ENCODE assay signal across 14 cellular contexts in the genomic region with DNA sequence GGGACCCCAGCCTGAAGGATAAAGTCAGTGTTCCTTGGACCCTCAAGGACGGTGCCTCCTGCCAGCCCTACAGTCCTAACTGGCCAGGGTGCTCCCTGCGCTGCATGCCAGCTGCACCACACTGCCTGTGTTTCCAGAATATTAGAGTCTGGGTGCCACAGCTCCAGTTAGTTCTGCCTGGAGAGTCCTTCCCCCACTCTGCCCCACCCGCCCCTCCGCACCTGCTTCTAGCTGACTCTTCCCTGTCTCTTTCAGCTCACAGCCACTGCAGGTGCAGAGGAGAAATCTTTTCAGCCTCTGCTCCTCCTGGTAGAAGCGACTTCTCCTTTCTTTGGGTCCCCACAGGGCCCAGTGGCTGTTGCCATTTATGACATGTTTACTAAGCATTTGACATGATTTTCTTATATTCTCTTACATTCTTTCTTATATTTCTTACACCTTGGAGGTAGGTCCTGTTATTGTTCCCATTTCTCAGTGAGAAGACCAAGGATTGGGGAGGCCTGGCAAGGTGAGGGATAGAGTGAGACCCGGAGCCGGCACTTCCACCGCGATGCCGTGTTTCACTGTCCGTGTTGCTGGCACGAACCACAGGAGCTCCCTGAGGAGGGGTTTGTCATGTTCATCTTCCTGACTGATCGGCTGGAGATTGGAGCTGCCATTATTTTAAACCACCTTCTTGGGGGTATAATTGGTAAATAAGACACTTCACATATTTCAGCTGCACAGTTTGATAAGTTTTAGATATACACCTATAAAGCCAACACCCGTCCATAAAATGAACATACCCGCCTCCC. TPM values are rescaled to one million over a fixed set of nuclear protein-coding genes. Genes with fewer than 3 reads are reported as not detected.
DNase-seq lines count a peak whose midpoint lies in the region; ATAC-seq and TF ChIP-seq lines count a peak whose summit lies in the region.
"Had no signal": no experiment of that assay in that cellular context is flagged by ENCODE, and none has a peak within 500 bp of the region (broad histone marks: within the 10 kb centered on the region; RNA-seq: fewer than 3 reads in every experiment).

No MANE protein-coding gene starts in this region.

- TF ChIP-seq CTCF in Peyer's patch (IDR thresholded peaks at IDR 0.05) (no peak), osteocyte (IDR thresholded peaks at IDR 0.05) (no peak)

- H3K36me3 Mint-ChIP-seq in osteocyte (ENCODE audit: unreplicated experiment), result peaks cover 29% of the 10 kb centered on the region

- H3K4me1 Mint-ChIP-seq in osteocyte (ENCODE audit: unreplicated experiment), result peaks cover 93% of the 10 kb centered on the region

- H3K9me3 ChIP-seq in Peyer's patch, result no peaks in the 10 kb centered on the region
- H3K9me3 ChIP-seq: right lobe of liver had no signal

- no peak overlapping the region for H3K4me3 Mint-ChIP-seq in osteocyte (ENCODE audit: unreplicated experiment)
- H3K4me3 Mint-ChIP-seq: activated CD4-positive, alpha-beta T cell treated with anti-CD3 and anti-CD28 coated beads, Interleukin-2, amount 10 ng/mL, durations not matched to agents 24 days and 14 days; activated naive CD8-positive, alpha-beta T cell treated with anti-CD3 and anti-CD28 coated beads, Interleukin-2, amount 10 ng/mL, durations not matched to agents 7 days and 5 days had no signal

- TF ChIP-seq POLR2A in Peyer's patch (IDR thresholded peaks at IDR 0.05), result no peak

- peak; percentile 25 to 71 (median 61) for DNase-seq in NCI-H1417 (lab: John Stamatoyannopoulos, UW)
- DNase-seq in NCI-H1417 treated with DMSO at 0.1 percent for 48 hours (lab: John Stamatoyannopoulos, UW), result no peak
- peak; percentile 50 to 77 (median 77) for DNase-seq in Peyer's patch
- no peak for DNase-seq in osteocyte (ENCODE audit: extremely low spot score, unreplicated experiment)
- no peak for DNase-seq in NCI-H2171 treated with DMSO at 0.1 percent for 48 hours (lab: John Stamatoyannopoulos, UW)
- DNase-seq: activated CD4-positive, alpha-beta T cell treated with anti-CD3 and anti-CD28 coated beads, Interleukin-2, amount 10 ng/mL, durations not matched to agents 24 days and 14 days; activated naive CD8-positive, alpha-beta T cell treated with anti-CD3 and anti-CD28 coated beads, Interleukin-2, amount 10 ng/mL, durations not matched to agents 7 days and 5 days; NK-92 treated with Interleukin-12 subunit alpha and Interleukin-12 subunit beta, amount 100 ng/mL, for 24 hours had no signal

- peak; percentile 65 for ATAC-seq in HG02973 (IDR thresholded peaks at IDR 0.05; ENCODE audit: unreplicated experiment)
- no peak for ATAC-seq in HG02610 (IDR thresholded peaks at IDR 0.05; ENCODE audit: unreplicated experiment)
- no peak for ATAC-seq in GM19467 (IDR thresholded peaks at IDR 0.05; ENCODE audit: unreplicated experiment)
- ATAC-seq: right lobe of liver had no signal

- peak overlapping the region in 2 of 4 donors; percentile 53 to 64 for H3K27ac ChIP-seq in Peyer's patch
- H3K27ac ChIP-seq: 22Rv1, KMS-11, right lobe of liver had no signal

- no peaks in the 10 kb centered on the region for H3K27me3 ChIP-seq in Peyer's patch
- H3K27me3 ChIP-seq: right lobe of liver had no signal

- peaks cover 6% of the 10 kb centered on the region for H3K9me3 Mint-ChIP-seq in osteocyte (ENCODE audit: unreplicated experiment)
- H3K9me3 Mint-ChIP-seq: activated CD4-positive, alpha-beta T cell treated with anti-CD3 and anti-CD28 coated beads, Interleukin-2, amount 10 ng/mL, durations not matched to agents 24 days and 14 days had no signal

- no peaks in the 10 kb centered on the region for H3K36me3 ChIP-seq in Peyer's patch
- H3K36me3 ChIP-seq: right lobe of liver had no signal

- peak overlapping the region; percentile 39 for H3K27ac Mint-ChIP-seq in osteocyte (ENCODE audit: unreplicated experiment)

- H3K4me3 ChIP-seq in Peyer's patch, result no peak overlapping the region
- H3K4me3 ChIP-seq: right lobe of liver had no signal

- H3K27me3 Mint-ChIP-seq in osteocyte (ENCODE audit: unreplicated experiment), result no peaks in the 10 kb centered on the region
- H3K27me3 Mint-ChIP-seq: activated CD4-positive, alpha-beta T cell treated with anti-CD3 and anti-CD28 coated beads, Interleukin-2, amount 10 ng/mL, durations not matched to agents 24 days and 14 days; activated naive CD8-positive, alpha-beta T cell treated with anti-CD3 and anti-CD28 coated beads, Interleukin-2, amount 10 ng/mL, durations not matched to agents 7 days and 5 days had no signal

- peaks cover 8 to 52% (median 13%) of the 10 kb centered on the region in 4 donors for H3K4me1 ChIP-seq in Peyer's patch

RNA-seq across cellular contexts. Expression of gene SYNE3, which starts 29.4 kb away (rescaled TPM):
- total RNA-seq in Peyer's patch, result 10 to 100 TPM in 3 of 4 donors, 1 to 10 TPM in 1; 7.2 to 35.5 (median 13.1) TPM
- total RNA-seq in osteocyte, result 105 and 114 TPM in 2 replicates

RNA-seq across cellular contexts. Expression of gene GLRX5, which starts 47.8 kb away (rescaled TPM):
- 10 to 100 TPM; 24.8 to 42.7 (median 29.5) TPM for total RNA-seq in Peyer's patch
- 53.1 and 55.1 TPM in 2 replicates for total RNA-seq in osteocyte

Comparison
In these comparisons a context has a peak if more than half of its experiments do, and no peak if none do; other contexts are left out.
1. DNase-seq: peak in NCI-H1417 (3 of 3) and Peyer's patch (3 of 3); none in NCI-H1417 treated with DMSO at 0.1 percent for 48 hours (single experiment), osteocyte (single experiment) and NCI-H2171 treated with DMSO at 0.1 percent for 48 hours (single experiment).